1 cellular context compared by ENCODE assay signal in the genomic region with DNA sequence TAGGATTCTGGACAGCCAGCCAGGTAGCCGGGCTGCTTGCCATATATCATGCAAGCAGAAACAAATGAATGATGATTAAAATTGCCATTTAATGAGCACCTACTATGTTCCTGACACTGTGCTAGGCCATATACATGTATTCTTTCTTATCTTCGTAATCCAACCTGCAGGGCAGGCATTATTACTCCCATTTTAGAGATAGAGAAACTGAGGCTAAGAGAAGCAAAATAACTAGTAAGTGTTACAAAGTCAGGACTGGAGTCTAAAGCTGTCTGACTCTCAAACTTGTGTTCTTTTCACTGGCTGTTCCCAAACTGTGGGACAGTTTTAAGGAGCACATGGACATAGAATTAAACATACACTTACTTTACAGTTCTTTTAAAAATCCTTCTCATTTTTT.
TF ChIP-seq lines count a peak whose summit lies in the region.

No MANE protein-coding gene starts in this region.

TF ChIP-seq in GM12878, 131 proteins besides CTCF, POLR2A, EP300 and RAD21:
- TF ChIP-seq ZNF217 (IDR thresholded peaks at IDR 0.05) = 0 out of 2 replicates have a peak, but pooled peaks have one; percentile 28
- TF ChIP-seq PAX5 (IDR thresholded peaks at IDR 0.05; ENCODE audit: borderline replicate concordance, low read depth, low read length) = no peak
- TF ChIP-seq, protein P1, sequence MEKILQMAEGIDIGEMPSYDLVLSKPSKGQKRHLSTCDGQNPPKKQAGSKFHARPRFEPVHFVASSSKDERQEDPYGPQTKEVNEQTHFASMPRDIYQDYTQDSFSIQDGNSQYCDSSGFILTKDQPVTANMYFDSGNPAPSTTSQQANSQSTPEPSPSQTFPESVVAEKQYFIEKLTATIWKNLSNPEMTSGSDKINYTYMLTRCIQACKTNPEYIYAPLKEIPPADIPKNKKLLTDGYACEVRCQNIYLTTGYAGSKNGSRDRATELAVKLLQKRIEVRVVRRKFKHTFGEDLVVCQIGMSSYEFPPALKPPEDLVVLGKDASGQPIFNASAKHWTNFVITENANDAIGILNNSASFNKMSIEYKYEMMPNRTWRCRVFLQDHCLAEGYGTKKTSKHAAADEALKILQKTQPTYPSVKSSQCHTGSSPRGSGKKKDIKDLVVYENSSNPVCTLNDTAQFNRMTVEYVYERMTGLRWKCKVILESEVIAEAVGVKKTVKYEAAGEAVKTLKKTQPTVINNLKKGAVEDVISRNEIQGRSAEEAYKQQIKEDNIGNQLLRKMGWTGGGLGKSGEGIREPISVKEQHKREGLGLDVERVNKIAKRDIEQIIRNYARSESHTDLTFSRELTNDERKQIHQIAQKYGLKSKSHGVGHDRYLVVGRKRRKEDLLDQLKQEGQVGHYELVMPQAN (conservative IDR thresholded peaks at IDR 0.05) = no peak
- TF ChIP-seq KAT2A (conservative IDR thresholded peaks at IDR 0.05; ENCODE audit: control insufficient read depth, low read depth, low read length) = no peak
- TF ChIP-seq NR2F1 (conservative IDR thresholded peaks at IDR 0.05) = no peak
- TF ChIP-seq KLF5 (IDR thresholded peaks at IDR 0.05; ENCODE audit: partially characterized antibody) = no peak
- 0 out of 2 replicates have a peak, but pooled peaks have one; percentile 59 for TF ChIP-seq SMARCA5 (IDR thresholded peaks at IDR 0.05)
- TF ChIP-seq, protein P2, sequence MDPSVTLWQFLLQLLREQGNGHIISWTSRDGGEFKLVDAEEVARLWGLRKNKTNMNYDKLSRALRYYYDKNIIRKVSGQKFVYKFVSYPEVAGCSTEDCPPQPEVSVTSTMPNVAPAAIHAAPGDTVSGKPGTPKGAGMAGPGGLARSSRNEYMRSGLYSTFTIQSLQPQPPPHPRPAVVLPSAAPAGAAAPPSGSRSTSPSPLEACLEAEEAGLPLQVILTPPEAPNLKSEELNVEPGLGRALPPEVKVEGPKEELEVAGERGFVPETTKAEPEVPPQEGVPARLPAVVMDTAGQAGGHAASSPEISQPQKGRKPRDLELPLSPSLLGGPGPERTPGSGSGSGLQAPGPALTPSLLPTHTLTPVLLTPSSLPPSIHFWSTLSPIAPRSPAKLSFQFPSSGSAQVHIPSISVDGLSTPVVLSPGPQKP (IDR thresholded peaks at IDR 0.05; ENCODE audit: low read depth, low read length) = no peak
- no peak for TF ChIP-seq WRNIP1 (IDR thresholded peaks at IDR 0.05; ENCODE audit: borderline replicate concordance, low read depth, low read length)
- TF ChIP-seq, protein P3, sequence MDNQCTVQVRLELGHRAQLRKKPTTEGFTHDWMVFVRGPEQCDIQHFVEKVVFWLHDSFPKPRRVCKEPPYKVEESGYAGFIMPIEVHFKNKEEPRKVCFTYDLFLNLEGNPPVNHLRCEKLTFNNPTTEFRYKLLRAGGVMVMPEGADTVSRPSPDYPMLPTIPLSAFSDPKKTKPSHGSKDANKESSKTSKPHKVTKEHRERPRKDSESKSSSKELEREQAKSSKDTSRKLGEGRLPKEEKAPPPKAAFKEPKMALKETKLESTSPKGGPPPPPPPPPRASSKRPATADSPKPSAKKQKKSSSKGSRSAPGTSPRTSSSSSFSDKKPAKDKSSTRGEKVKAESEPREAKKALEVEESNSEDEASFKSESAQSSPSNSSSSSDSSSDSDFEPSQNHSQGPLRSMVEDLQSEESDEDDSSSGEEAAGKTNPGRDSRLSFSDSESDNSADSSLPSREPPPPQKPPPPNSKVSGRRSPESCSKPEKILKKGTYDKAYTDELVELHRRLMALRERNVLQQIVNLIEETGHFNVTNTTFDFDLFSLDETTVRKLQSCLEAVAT (IDR thresholded peaks at IDR 0.05) = no peak
- TF ChIP-seq HDAC6 (IDR thresholded peaks at IDR 0.05; ENCODE audit: unreplicated experiment) = peak; percentile 46
- TF ChIP-seq JUND (IDR thresholded peaks at IDR 0.05; ENCODE audit: low read depth, low read length) = no peak
- TF ChIP-seq MYB (IDR thresholded peaks at IDR 0.05; ENCODE audit: borderline replicate concordance, low read depth, low read length) = no peak
- no peak for TF ChIP-seq ZZZ3 (IDR thresholded peaks at IDR 0.05; ENCODE audit: control insufficient read depth, insufficient read length, low read depth)
- TF ChIP-seq, protein P4, sequence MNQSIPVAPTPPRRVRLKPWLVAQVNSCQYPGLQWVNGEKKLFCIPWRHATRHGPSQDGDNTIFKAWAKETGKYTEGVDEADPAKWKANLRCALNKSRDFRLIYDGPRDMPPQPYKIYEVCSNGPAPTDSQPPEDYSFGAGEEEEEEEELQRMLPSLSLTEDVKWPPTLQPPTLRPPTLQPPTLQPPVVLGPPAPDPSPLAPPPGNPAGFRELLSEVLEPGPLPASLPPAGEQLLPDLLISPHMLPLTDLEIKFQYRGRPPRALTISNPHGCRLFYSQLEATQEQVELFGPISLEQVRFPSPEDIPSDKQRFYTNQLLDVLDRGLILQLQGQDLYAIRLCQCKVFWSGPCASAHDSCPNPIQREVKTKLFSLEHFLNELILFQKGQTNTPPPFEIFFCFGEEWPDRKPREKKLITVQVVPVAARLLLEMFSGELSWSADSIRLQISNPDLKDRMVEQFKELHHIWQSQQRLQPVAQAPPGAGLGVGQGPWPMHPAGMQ (IDR thresholded peaks at IDR 0.05; ENCODE audit: borderline replicate concordance) = no peak
- TF ChIP-seq, protein P5, sequence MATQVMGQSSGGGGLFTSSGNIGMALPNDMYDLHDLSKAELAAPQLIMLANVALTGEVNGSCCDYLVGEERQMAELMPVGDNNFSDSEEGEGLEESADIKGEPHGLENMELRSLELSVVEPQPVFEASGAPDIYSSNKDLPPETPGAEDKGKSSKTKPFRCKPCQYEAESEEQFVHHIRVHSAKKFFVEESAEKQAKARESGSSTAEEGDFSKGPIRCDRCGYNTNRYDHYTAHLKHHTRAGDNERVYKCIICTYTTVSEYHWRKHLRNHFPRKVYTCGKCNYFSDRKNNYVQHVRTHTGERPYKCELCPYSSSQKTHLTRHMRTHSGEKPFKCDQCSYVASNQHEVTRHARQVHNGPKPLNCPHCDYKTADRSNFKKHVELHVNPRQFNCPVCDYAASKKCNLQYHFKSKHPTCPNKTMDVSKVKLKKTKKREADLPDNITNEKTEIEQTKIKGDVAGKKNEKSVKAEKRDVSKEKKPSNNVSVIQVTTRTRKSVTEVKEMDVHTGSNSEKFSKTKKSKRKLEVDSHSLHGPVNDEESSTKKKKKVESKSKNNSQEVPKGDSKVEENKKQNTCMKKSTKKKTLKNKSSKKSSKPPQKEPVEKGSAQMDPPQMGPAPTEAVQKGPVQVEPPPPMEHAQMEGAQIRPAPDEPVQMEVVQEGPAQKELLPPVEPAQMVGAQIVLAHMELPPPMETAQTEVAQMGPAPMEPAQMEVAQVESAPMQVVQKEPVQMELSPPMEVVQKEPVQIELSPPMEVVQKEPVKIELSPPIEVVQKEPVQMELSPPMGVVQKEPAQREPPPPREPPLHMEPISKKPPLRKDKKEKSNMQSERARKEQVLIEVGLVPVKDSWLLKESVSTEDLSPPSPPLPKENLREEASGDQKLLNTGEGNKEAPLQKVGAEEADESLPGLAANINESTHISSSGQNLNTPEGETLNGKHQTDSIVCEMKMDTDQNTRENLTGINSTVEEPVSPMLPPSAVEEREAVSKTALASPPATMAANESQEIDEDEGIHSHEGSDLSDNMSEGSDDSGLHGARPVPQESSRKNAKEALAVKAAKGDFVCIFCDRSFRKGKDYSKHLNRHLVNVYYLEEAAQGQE (IDR thresholded peaks at IDR 0.05; ENCODE audit: low read depth, low read length) = no peak
- TF ChIP-seq NBN (IDR thresholded peaks at IDR 0.05) = no peak
- no peak for TF ChIP-seq RUNX3 (IDR thresholded peaks at IDR 0.05; ENCODE audit: low read length)
- TF ChIP-seq BACH1 (IDR thresholded peaks at IDR 0.05; ENCODE audit: borderline replicate concordance) = no peak
